Comparison of ENCODE assay signal across 18 cellular contexts in the genomic region with DNA sequence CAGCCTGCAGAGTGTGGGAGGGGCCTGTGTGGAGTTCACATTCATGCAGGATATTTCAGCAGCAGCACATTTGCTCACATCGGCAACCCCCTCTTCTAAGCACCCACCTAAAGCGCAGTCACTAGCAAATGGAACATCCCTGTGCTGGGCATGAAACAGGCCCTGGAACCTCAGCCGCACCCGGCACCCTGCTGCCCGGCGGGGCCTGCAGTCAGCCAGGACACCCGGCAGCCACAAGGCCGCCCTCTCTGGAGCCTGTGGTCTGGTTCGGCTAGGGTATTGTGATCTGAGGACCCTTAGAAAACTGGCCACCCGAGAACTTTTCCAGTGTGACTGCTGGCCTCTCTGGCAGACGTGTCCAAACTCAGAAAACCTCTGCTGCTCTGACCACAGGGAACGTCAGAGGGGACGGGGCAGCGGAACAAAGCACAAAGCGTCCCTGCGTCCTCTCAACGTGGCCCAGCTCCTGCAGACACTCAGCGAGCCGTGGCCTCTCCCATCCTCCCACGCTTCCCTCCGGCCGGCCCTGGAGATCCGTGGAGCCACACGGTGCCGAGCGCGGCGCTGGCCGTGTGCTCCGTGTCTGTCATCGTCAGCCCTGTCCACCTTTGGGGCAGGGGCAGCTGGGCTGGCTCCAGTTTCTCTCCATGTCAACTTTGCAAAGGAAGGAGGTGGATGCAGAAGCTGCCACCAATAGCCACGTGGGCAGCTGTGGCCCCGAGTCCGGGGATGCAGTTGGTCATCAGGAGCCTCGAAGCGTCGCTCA.
DNase-seq lines count a peak whose midpoint lies in the region; ATAC-seq and TF ChIP-seq lines count a peak whose summit lies in the region.
"Had no signal": no experiment of that assay in that cellular context is flagged by ENCODE, and none has a peak within 500 bp of the region (broad histone marks: within the 10 kb centered on the region; RNA-seq: fewer than 3 reads in every experiment).

No MANE protein-coding gene starts in this region.

- H3K4me3 Mint-ChIP-seq in brain = no peak overlapping the region
- H3K4me3 Mint-ChIP-seq: CD4-positive, CD25-positive, alpha-beta regulatory T cell had no signal

- peaks cover 3% of the 10 kb centered on the region for H3K27me3 Mint-ChIP-seq in brain
- H3K27me3 Mint-ChIP-seq: CD4-positive, CD25-positive, alpha-beta regulatory T cell had no signal

- H3K27ac Mint-ChIP-seq in brain = peak overlapping the region in 3 of 5 experiments; percentile 46 to 88 (median 52)
- H3K27ac Mint-ChIP-seq: CD4-positive, CD25-positive, alpha-beta regulatory T cell had no signal

- H3K9me3 ChIP-seq in right cardiac atrium (ENCODE audit: control insufficient read depth, low read length) = no peaks in the 10 kb centered on the region
- H3K9me3 ChIP-seq in right atrium auricular region = no peaks in the 10 kb centered on the region
- H3K9me3 ChIP-seq in tibial nerve = no peaks in the 10 kb centered on the region
- H3K9me3 ChIP-seq: BE2C, Caco-2, HAP-1 had no signal

- no peak overlapping the region for H3K27ac ChIP-seq in right cardiac atrium (ENCODE audit: low read length)
- H3K27ac ChIP-seq in right atrium auricular region = no peak overlapping the region
- peak overlapping the region; percentile 38 to 84 (median 68) for H3K27ac ChIP-seq in tibial nerve

- no peaks in the 10 kb centered on the region for H3K9me3 Mint-ChIP-seq in brain

- H3K4me1 Mint-ChIP-seq in brain = peaks cover 49% of the 10 kb centered on the region
- H3K4me1 Mint-ChIP-seq: CD4-positive, CD25-positive, alpha-beta regulatory T cell had no signal

- WGBS in right cardiac atrium = 86% methylated on average over 37 of the region's 37 CpGs
- 62 to 72% methylated on average over 32 of the region's 37 CpGs for WGBS in tibial nerve, 2 donors

- intact Hi-C loops in right cardiac atrium (cut with DNase I) = loop anchor here in 2 of 4 donors (5.0 to 10.0 kb wide), 2 partner anchors 204 to 206 kb away; no protein-coding TSS in a partner anchor

- peak in 1 of 2 donors; percentile 40 for TF ChIP-seq EP300 in tibial nerve (IDR thresholded peaks at IDR 0.05)

- no peaks in the 10 kb centered on the region for H3K36me3 Mint-ChIP-seq in brain
- H3K36me3 Mint-ChIP-seq: CD4-positive, CD25-positive, alpha-beta regulatory T cell had no signal

- no peak overlapping the region for H3K4me3 ChIP-seq in right cardiac atrium (ENCODE audit: low read length)
- H3K4me3 ChIP-seq in right atrium auricular region = no peak overlapping the region
- H3K4me3 ChIP-seq in tibial nerve = peak overlapping the region in 1 of 4 donors; percentile 7
- H3K4me3 ChIP-seq: HAP-1, K562 had no signal

- TF ChIP-seq POLR2A in tibial nerve (IDR thresholded peaks at IDR 0.05) = peak in 1 of 2 donors; percentile 10

- H3K27me3 ChIP-seq in right cardiac atrium (ENCODE audit: control insufficient read depth, insufficient read depth) (no peaks in the 10 kb centered on the region), right atrium auricular region (no peaks in the 10 kb centered on the region), tibial nerve (peaks cover 0 to 5% of the 10 kb centered on the region in 2 donors)

- H3K4me1 ChIP-seq in right cardiac atrium (ENCODE audit: control insufficient read depth, insufficient read depth, low read length) (no peaks in the 10 kb centered on the region), right atrium auricular region (peaks cover 0 to under 1% of the 10 kb centered on the region in 2 donors), tibial nerve (peaks cover 0 to 59% (median 18%) of the 10 kb centered on the region in 4 donors)
- H3K4me1 ChIP-seq: BE2C, Caco-2, HAP-1 had no signal

- no peak for TF ChIP-seq CTCF in right atrium auricular region (IDR thresholded peaks at IDR 0.05)
- no peak for TF ChIP-seq CTCF in brain (conservative IDR thresholded peaks at IDR 0.05)
- TF ChIP-seq CTCF in tibial nerve (IDR thresholded peaks at IDR 0.05) = no peak

- ATAC-seq in right cardiac atrium (no peak), HG02852 (IDR thresholded peaks at IDR 0.05; ENCODE audit: unreplicated experiment) (no peak)
- ATAC-seq: K562 had no signal

- DNase-seq in right cardiac atrium (peak in 2 of 3 donors; percentile 11 to 33), right atrium auricular region (ENCODE audit: low spot score) (no peak), left kidney (ENCODE audit: low read depth, low spot score) (peak; percentile 33), tibial nerve (ENCODE audit: low spot score in 2 of 2) (no peak)
- no peak for DNase-seq in activated naive CD4-positive, alpha-beta T cell (lab: John Stamatoyannopoulos, UW)
- DNase-seq: ACHN; BE2C; C1 segment of cervical spinal cord; Caco-2; CD4-positive, CD25-positive, alpha-beta regulatory T cell; DMS153; DMS79; GDM1; IMR-90 had no signal

- H3K36me3 ChIP-seq in right atrium auricular region (no peaks in the 10 kb centered on the region), tibial nerve (no peaks in the 10 kb centered on the region)
- H3K36me3 ChIP-seq: BE2C, HAP-1 had no signal

Comparison
In these comparisons a context has a peak if more than half of its experiments do, and no peak if none do; other contexts are left out.
1. DNase-seq: peak in right cardiac atrium (2 of 3) and left kidney (single experiment); none in right atrium auricular region (single experiment), tibial nerve (0 of 2) and activated naive CD4-positive, alpha-beta T cell (0 of 4).
2. H3K27ac ChIP-seq: peak in tibial nerve (4 of 4); none in right cardiac atrium (single experiment) and right atrium auricular region (0 of 2).